In the genomic region with DNA sequence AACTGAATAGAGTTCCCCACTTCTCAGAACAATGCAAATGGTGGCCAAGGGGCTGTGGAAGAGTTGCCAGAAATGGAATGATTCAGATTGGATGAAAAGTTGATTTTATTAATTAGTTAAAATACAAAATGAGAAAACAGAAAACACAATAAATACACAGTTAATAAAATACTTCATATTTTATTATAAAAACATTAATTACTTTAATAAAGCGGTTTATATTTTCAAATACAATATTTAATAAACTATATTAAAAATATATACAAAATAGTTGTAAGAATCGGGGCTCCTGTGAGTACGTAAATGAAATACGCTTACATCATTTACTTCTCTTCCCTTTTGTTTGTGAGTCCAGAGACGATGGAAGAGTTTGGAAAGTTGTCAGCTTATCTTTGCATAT, we compare ENCODE assay signal across 16 cellular contexts.
"Had no signal": no experiment of that assay in that cellular context is flagged by ENCODE, and none has a peak within 500 bp of the region (broad histone marks: within the 10 kb centered on the region; RNA-seq: fewer than 3 reads in every experiment).

No MANE protein-coding gene starts in this region.

- H3K9me3 Mint-ChIP-seq: activated B cell treated with CpG ODN at 0.5 μM for 24 hours; activated CD4-positive, alpha-beta T cell treated with anti-CD3 and anti-CD28 coated beads, Interleukin-2, amount 10 ng/mL, durations not matched to agents 24 days and 14 days; activated naive CD8-positive, alpha-beta T cell treated with anti-CD3 and anti-CD28 coated beads for 36 hours; naive thymus-derived CD4-positive, alpha-beta T cell; stimulated activated naive CD8-positive, alpha-beta T cell treated with anti-CD3 and anti-CD28 coated beads, Interleukin-15, Interleukin-2, amounts not matched to agents 100 ng/mL and 50 ng/mL, for 24 hours had no signal

- H3K36me3 ChIP-seq: neutrophil, upper lobe of right lung had no signal

- H3K4me3 Mint-ChIP-seq: activated B cell treated with CpG ODN at 0.5 μM for 24 hours; activated CD4-positive, alpha-beta T cell treated with anti-CD3 and anti-CD28 coated beads, Interleukin-2, amount 10 ng/mL, durations not matched to agents 24 days and 14 days; activated CD8-positive, alpha-beta T cell treated with anti-CD3 and anti-CD28 coated beads, Interleukin-2, amount 10 ng/mL, durations not matched to agents 7 days and 5 days; activated naive CD8-positive, alpha-beta T cell treated with anti-CD3 and anti-CD28 coated beads for 36 hours; naive thymus-derived CD4-positive, alpha-beta T cell; stimulated activated naive CD8-positive, alpha-beta T cell treated with anti-CD3 and anti-CD28 coated beads, Interleukin-15, Interleukin-2, amounts not matched to agents 100 ng/mL and 50 ng/mL, for 24 hours had no signal

- H3K36me3 Mint-ChIP-seq: activated naive CD8-positive, alpha-beta T cell treated with anti-CD3 and anti-CD28 coated beads for 36 hours; naive thymus-derived CD4-positive, alpha-beta T cell had no signal

- H3K27me3 Mint-ChIP-seq: activated B cell treated with CpG ODN at 0.5 μM for 24 hours; activated naive CD8-positive, alpha-beta T cell treated with anti-CD3 and anti-CD28 coated beads for 36 hours; naive thymus-derived CD4-positive, alpha-beta T cell; stimulated activated naive CD8-positive, alpha-beta T cell treated with anti-CD3 and anti-CD28 coated beads, Interleukin-15, Interleukin-2, amounts not matched to agents 100 ng/mL and 50 ng/mL, for 24 hours had no signal

- ATAC-seq: activated CD8-positive, alpha-beta T cell treated with anti-CD3 and anti-CD28 coated beads, Interleukin-2, amount 10 ng/mL, durations not matched to agents 7 days and 5 days; left lobe of liver; naive thymus-derived CD4-positive, alpha-beta T cell had no signal

- H3K4me3 ChIP-seq: upper lobe of right lung had no signal

- H3K27me3 ChIP-seq: upper lobe of right lung had no signal

- DNase-seq: activated B cell treated with CpG ODN at 0.5 μM for 24 hours; activated CD4-positive, alpha-beta T cell treated with anti-CD3 and anti-CD28 coated beads, Interleukin-2, amount 10 ng/mL, durations not matched to agents 24 days and 14 days; activated CD8-positive, alpha-beta memory T cell treated with anti-CD3 and anti-CD28 coated beads, Interleukin-2, amount 50 U/mL, for 4 hours; activated CD8-positive, alpha-beta T cell treated with anti-CD3 and anti-CD28 coated beads, Interleukin-2, amount 10 ng/mL, durations not matched to agents 7 days and 5 days; activated gamma-delta T cell; activated naive CD8-positive, alpha-beta T cell treated with anti-CD3 and anti-CD28 coated beads for 36 hours; activated T-cell treated with anti-CD3 and anti-CD28 coated beads, Interleukin-2, amount 50 U/mL, for 48 hours; aorta; islet precursor cell; mammary epithelial cell; naive thymus-derived CD4-positive, alpha-beta T cell; right cardiac atrium; upper lobe of right lung had no signal

- H3K9me3 ChIP-seq: neutrophil, upper lobe of right lung had no signal

- H3K4me1 ChIP-seq: upper lobe of right lung had no signal

- H3K27ac Mint-ChIP-seq: activated B cell treated with CpG ODN at 0.5 μM for 24 hours; activated CD4-positive, alpha-beta T cell treated with anti-CD3 and anti-CD28 coated beads, Interleukin-2, amount 10 ng/mL, durations not matched to agents 24 days and 14 days; activated CD8-positive, alpha-beta T cell treated with anti-CD3 and anti-CD28 coated beads, Interleukin-2, amount 10 ng/mL, durations not matched to agents 7 days and 5 days; activated naive CD8-positive, alpha-beta T cell treated with anti-CD3 and anti-CD28 coated beads for 36 hours; naive thymus-derived CD4-positive, alpha-beta T cell; stimulated activated naive CD8-positive, alpha-beta T cell treated with anti-CD3 and anti-CD28 coated beads, Interleukin-15, Interleukin-2, amounts not matched to agents 100 ng/mL and 50 ng/mL, for 24 hours had no signal

- H3K27ac ChIP-seq: neutrophil, upper lobe of right lung had no signal
